In genomic region chr1:26387447-26387846, GRCh38 we compare ENCODE assay signal across 14 cellular contexts. TPM values are rescaled to one million over a fixed set of nuclear protein-coding genes. Genes with fewer than 3 reads are reported as not detected.
DNase-seq lines count a peak whose midpoint lies in the region; ATAC-seq and TF ChIP-seq lines count a peak whose summit lies in the region.
"Had no signal": no experiment of that assay in that cellular context is flagged by ENCODE, and none has a peak within 500 bp of the region (broad histone marks: within the 10 kb centered on the region; RNA-seq: fewer than 3 reads in every experiment).

No MANE protein-coding gene starts in this region.

- no peak overlapping the region for H3K14ac ChIP-seq in H9 (ENCODE audit: insufficient read depth, low read length)

- H3K27me3 ChIP-seq in H9 (ENCODE audit: insufficient read depth, low read length) (no peaks in the 10 kb centered on the region), uterus (no peaks in the 10 kb centered on the region)

- H3K4me1 Mint-ChIP-seq in Calu3 (ENCODE audit: low read depth, unreplicated experiment) (peaks cover 16% of the 10 kb centered on the region), H9 (peaks cover 17 to 27% of the 10 kb centered on the region in 2 experiments)
- H3K4me1 Mint-ChIP-seq: nephron had no signal

- H3K4me3 Mint-ChIP-seq in Calu3 (ENCODE audit: low read depth, unreplicated experiment): no peak overlapping the region
- H3K4me3 Mint-ChIP-seq in H9: no peak overlapping the region
- H3K4me3 Mint-ChIP-seq: nephron; T-helper 1 cell treated with Interleukin-12 subunit alpha and Interleukin-12 subunit beta and Interleukin-4 antibody, amounts not matched to agents 30 μg/mL and 1 μg/mL, for 36 hours had no signal

- H3K4me1 ChIP-seq in H9 (ENCODE audit: insufficient read depth, low read length): peaks cover 4% of the 10 kb centered on the region; the same call in 1 of the 2 replicates
- no peaks in the 10 kb centered on the region for H3K4me1 ChIP-seq in uterus

- intact Hi-C loops in Calu3 (cut with micrococcal nuclease; ENCODE audit: unreplicated experiment): no loop called here
- intact Hi-C loops in uterus (cut with DNase I; ENCODE audit: low total_unique reads): no loop called here

- H4K20me1 ChIP-seq in H9 (ENCODE audit: control insufficient read depth, insufficient read depth, insufficient read length): no peaks in the 10 kb centered on the region

- no peaks in the 10 kb centered on the region for H3K79me2 ChIP-seq in H9 (ENCODE audit: insufficient read depth, low read length)

- no peak overlapping the region for H3K23ac ChIP-seq in H9 (ENCODE audit: insufficient read length, low read depth, low read length)

- peaks cover 23% of the 10 kb centered on the region for H3K27me3 Mint-ChIP-seq in Calu3 (ENCODE audit: unreplicated experiment)
- peaks cover 2% of the 10 kb centered on the region; the same call in 1 of the 2 replicates for H3K27me3 Mint-ChIP-seq in H9 (ENCODE audit: low read depth)

- H2BK12ac ChIP-seq in H9 (ENCODE audit: insufficient read length, low read depth, low read length): no peak overlapping the region

- ATAC-seq in GM21619 (IDR thresholded peaks at IDR 0.05; ENCODE audit: unreplicated experiment): no peak

- no peaks in the 10 kb centered on the region for H3K79me1 ChIP-seq in H9 (ENCODE audit: insufficient read depth, low read depth, low read length, poor library complexity, severe bottlenecking)

- H3K9me3 ChIP-seq in H9 (ENCODE audit: control insufficient read depth, low read depth, low read length): no peaks in the 10 kb centered on the region
- H3K9me3 ChIP-seq in uterus: no peaks in the 10 kb centered on the region

- no peak overlapping the region for H2BK15ac ChIP-seq in H9 (ENCODE audit: low read depth, low read length)

- no peak for TF ChIP-seq CTCF in Calu3 (IDR thresholded peaks at IDR 0.05; ENCODE audit: unreplicated experiment)
- no peak for TF ChIP-seq CTCF in H9 (conservative IDR thresholded peaks at IDR 0.05)
- no peak for TF ChIP-seq CTCF in foreskin fibroblast (IDR thresholded peaks at IDR 0.05; ENCODE audit: low read depth, low read length)
- no peak for TF ChIP-seq CTCF in uterus (IDR thresholded peaks at IDR 0.05)

- no peak overlapping the region for H3K4me2 ChIP-seq in H9 (ENCODE audit: insufficient read depth, insufficient read length, low read length)

- H2AK5ac ChIP-seq in H9 (ENCODE audit: insufficient read length, low read length): no peak overlapping the region

- BruUV-seq in Calu3 (replicated peaks; lab: Mats Ljungman, UMichigan): no TSS peak

- no peak for TF ChIP-seq POLR2A in uterus (IDR thresholded peaks at IDR 0.05)

- H2BK5ac ChIP-seq in H9 (ENCODE audit: insufficient read length, low read length): no peak overlapping the region

- H3K4ac ChIP-seq in H9 (ENCODE audit: low read depth, low read length): no peak overlapping the region

- peak; percentile 62 for DNase-seq in Calu3
- DNase-seq in H9: no peak
- DNase-seq in RPMI7951 (ENCODE audit: low read depth): peak; percentile 76
- peak; percentile 38 to 57 for DNase-seq in foreskin fibroblast
- no peak for DNase-seq in uterus
- DNase-seq in HuH-7.5 (ENCODE audit: low spot score): no peak
- DNase-seq: activated CD8-positive, alpha-beta memory T cell treated with anti-CD3 and anti-CD28 coated beads, Interleukin-2, amount 50 U/mL, for 48 hours; aorta; effector CD4-positive, alpha-beta T cell; head of caudate nucleus; NCI-H2029 treated with DMSO at 0.1 percent for 48 hours had no signal

- H3K36me3 ChIP-seq in uterus: no peaks in the 10 kb centered on the region

- H4K91ac ChIP-seq in H9 (ENCODE audit: insufficient read length, low read depth, low read length): no peak overlapping the region

- H2AFZ ChIP-seq in H9 (ENCODE audit: low read length): no peak overlapping the region

- no peaks in the 10 kb centered on the region for H3K9me3 Mint-ChIP-seq in Calu3 (ENCODE audit: low read depth, unreplicated experiment)
- no peaks in the 10 kb centered on the region for H3K9me3 Mint-ChIP-seq in H9
- H3K9me3 Mint-ChIP-seq: nephron; T-helper 1 cell treated with Interleukin-12 subunit alpha and Interleukin-12 subunit beta and Interleukin-4 antibody, amounts not matched to agents 30 μg/mL and 1 μg/mL, for 36 hours had no signal

- H2BK20ac ChIP-seq in H9 (ENCODE audit: low read depth, low read length, poor library complexity, severe bottlenecking): peak overlapping the region; percentile 14

- no peak overlapping the region for H3T11ph ChIP-seq in H9 (ENCODE audit: low read length)

- H3K27ac Mint-ChIP-seq in Calu3 (ENCODE audit: unreplicated experiment) (no peak overlapping the region), H9 (no peak overlapping the region)
- H3K27ac Mint-ChIP-seq: nephron; T-helper 1 cell treated with Interleukin-12 subunit alpha and Interleukin-12 subunit beta and Interleukin-4 antibody, amounts not matched to agents 30 μg/mL and 1 μg/mL, for 36 hours had no signal

- H3K23me2 ChIP-seq in H9 (ENCODE audit: insufficient read length, low read depth, low read length, poor library complexity, severe bottlenecking): no peaks in the 10 kb centered on the region

- H3K18ac ChIP-seq in H9 (ENCODE audit: insufficient read length, low read depth, low read length): no peak overlapping the region

- H3K9ac ChIP-seq in H9 (ENCODE audit: extremely low read depth, insufficient read length, low read length): no peak overlapping the region

- H3K27ac ChIP-seq in H9 (ENCODE audit: insufficient read length, low read depth, low read length) (no peak overlapping the region), uterus (no peak overlapping the region)

- CTCF ChIA-PET in Calu3 (lab: Charles Lee): no interaction called here

- no peak overlapping the region for H4K5ac ChIP-seq in H9 (ENCODE audit: insufficient read length, low read depth, low read length)

- H3K36me3 Mint-ChIP-seq in Calu3 (ENCODE audit: insufficient read depth, unreplicated experiment) (no peaks in the 10 kb centered on the region), H9 (ENCODE audit: insufficient read depth in 1 of 3, low read depth in 3 of 3) (no peaks in the 10 kb centered on the region)

- H3K4me3 ChIP-seq in foreskin fibroblast (ENCODE audit: low read depth in 1 of 2, low read length in 2 of 2) (no peak overlapping the region), uterus (no peak overlapping the region)

- no peak overlapping the region for H3K56ac ChIP-seq in H9 (ENCODE audit: insufficient read length, low read depth, low read length)

- no peak overlapping the region for H4K8ac ChIP-seq in H9 (replicated peaks; ENCODE audit: insufficient read length, low read depth, low read length)

- WGBS in H9 (ENCODE audit: extremely low coverage, insufficient read length, low lambda C conversion rate): no CpG with 5 or more reads among the region's 7 CpGs

- H2BK120ac ChIP-seq in H9 (ENCODE audit: low read depth, low read length, poor library complexity, severe bottlenecking): no peak overlapping the region

RNA-seq across cellular contexts. Expression of gene ZNF683, which starts 14.9 kb away (rescaled TPM):
- total RNA-seq in Calu3 (2022) (not detected in 2 replicates), H9 (2021) (not detected in 2 replicates), uterus (not detected)
- not detected in 2 replicates for total RNA-seq in RPMI7951 (2014; rRNA removed; shearing (Covaris generic))

RNA-seq across cellular contexts. Expression of gene LIN28A, which starts 23.2 kb away (rescaled TPM):
- total RNA-seq in Calu3 (2022): not detected in 2 replicates
- 1,267 and 1,289 TPM in 2 replicates for total RNA-seq in H9 (2021)
- not detected in 2 replicates for total RNA-seq in RPMI7951 (2014; rRNA removed; shearing (Covaris generic))
- total RNA-seq in uterus: under 1 TPM in 1 of 4 donors, not detected in 3; 0.14 TPM
- total RNA-seq: aorta had no signal

RNA-seq across cellular contexts. Expression of gene CRYBG2, which starts 33.5 kb away (rescaled TPM):
- total RNA-seq in Calu3 (2022): 6.4 and 17.6 TPM in 2 replicates
- total RNA-seq in H9 (2021): 11.8 and 12.8 TPM in 2 replicates
- total RNA-seq in RPMI7951 (2014; rRNA removed; shearing (Covaris generic)): not detected in 2 replicates
- 1 to 10 TPM in 1 of 4 donors, not detected in 3; 3.0 TPM for total RNA-seq in uterus

RNA-seq across cellular contexts. Expression of gene DHDDS, which starts 44.7 kb away (rescaled TPM):
- 32.8 and 42.8 TPM in 2 replicates for total RNA-seq in Calu3 (2022)
- total RNA-seq in H9 (2021): 49.8 and 61.2 TPM in 2 replicates
- total RNA-seq in RPMI7951 (2014; rRNA removed; shearing (Covaris generic)): 30.8 and 33.2 TPM in 2 replicates
- total RNA-seq in uterus: 10 to 100 TPM in 3 of 4 donors, 1 to 10 TPM in 1; 7.1 to 42.6 (median 26.6) TPM

Comparison
In these comparisons a context has a peak if more than half of its experiments do, and no peak if none do; other contexts are left out.
1. DNase-seq: peak in Calu3 (single experiment), RPMI7951 (single experiment) and foreskin fibroblast (2 of 2); none in H9 (single experiment), uterus (0 of 2) and HuH-7.5 (single experiment).
2. RNA of gene LIN28A, which starts 23.2 kb away (total RNA-seq): 1,267 to 1,289 TPM in H9; not detected in Calu3, not detected in RPMI7951 and 0.14 TPM in uterus; every median in the first group is over 1,000 times any median in the second.